14 cellular contexts compared by ENCODE assay signal in the genomic region with DNA sequence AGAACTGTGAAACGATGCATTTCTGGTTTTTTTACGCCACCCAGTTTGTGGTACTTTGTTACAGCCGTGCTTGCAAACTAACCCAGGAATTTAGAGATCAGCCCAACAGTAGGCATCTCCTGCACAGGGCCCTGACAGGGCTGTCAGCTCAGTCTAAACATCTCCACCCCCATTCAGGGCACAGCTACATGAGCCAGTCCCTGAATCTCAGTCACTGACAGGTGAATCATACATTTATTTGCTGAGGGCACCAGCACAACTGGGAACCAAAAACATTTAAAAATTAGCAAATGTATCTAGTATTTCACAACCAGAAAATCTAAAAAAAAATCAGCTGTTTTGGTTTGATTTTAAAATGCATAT. TPM values are rescaled to one million over a fixed set of nuclear protein-coding genes. Genes with fewer than 3 reads are reported as not detected.
DNase-seq lines count a peak whose midpoint lies in the region; ATAC-seq, FAIRE-seq and TF ChIP-seq lines count a peak whose summit lies in the region.
"Had no signal": no experiment of that assay in that cellular context is flagged by ENCODE, and none has a peak within 500 bp of the region (broad histone marks: within the 10 kb centered on the region; RNA-seq: fewer than 3 reads in every experiment).

No MANE protein-coding gene starts in this region.

- no peak overlapping the region for H2AK5ac ChIP-seq in H1 (ENCODE audit: low read depth, low read length)
- H2AK5ac ChIP-seq in mesendoderm (ENCODE audit: low read length): no peak overlapping the region

- TF ChIP-seq POLR2A in H1 (IDR thresholded peaks at IDR 0.05; ENCODE audit: control extremely low read depth in 1 of 2, low read depth in 2 of 2, low read length in 2 of 2): no peak

- H3K56ac ChIP-seq in H1 (replicated peaks; ENCODE audit: insufficient read length, low read depth, low read length) (no peak overlapping the region), mesendoderm (ENCODE audit: low read length) (no peak overlapping the region)

- H3K23me2 ChIP-seq in H1 (ENCODE audit: low read depth, low read length): no peaks in the 10 kb centered on the region

- H3K4me1 Mint-ChIP-seq in stimulated activated naive CD8-positive, alpha-beta T cell treated with anti-CD3 and anti-CD28 coated beads, Interleukin-15, amount 100 ng/mL, for 72 hours: no peaks in the 10 kb centered on the region
- H3K4me1 Mint-ChIP-seq: activated naive CD4-positive, alpha-beta T cell treated with anti-CD3 and anti-CD28 coated beads, Interleukin-2, amount 10 ng/mL, durations not matched to agents 7 days and 5 days had no signal

- H3K4me2 ChIP-seq in H1 (ENCODE audit: insufficient read depth in 1 of 2, low read depth in 2 of 2, low read length in 2 of 2) (peak overlapping the region; percentile 12 to 26; a peak in 2 of 4 replicates), mesendoderm (ENCODE audit: low read length) (no peak overlapping the region)

- TF ChIP-seq RAD21 in H1 (IDR thresholded peaks at IDR 0.05 in 1 of 2, conservative IDR thresholded peaks at IDR 0.05 in 1 of 2; ENCODE audit: low read depth in 2 of 2, low read length in 2 of 2): no peak

- 62% methylated on average over 3 of the region's 3 CpGs; no CpG with 5 or more reads in 1 of the 2 experiments for WGBS in H1 (ENCODE audit: extremely low coverage in 1 of 2, insufficient coverage in 1 of 2, insufficient read length in 1 of 2, insufficient replicate concordance in 2 of 2, low coverage in 1 of 2, low lambda C conversion rate in 2 of 2, missing lambda C conversion rate in 1 of 2), 2 experiments
- no CpG with 5 or more reads among the region's 3 CpGs for WGBS in mesendoderm (ENCODE audit: extremely low coverage, insufficient coverage, low lambda C conversion rate)

- H3K18ac ChIP-seq in H1 (ENCODE audit: extremely low read depth, low read length) (no peak overlapping the region), mesendoderm (ENCODE audit: low read length) (peak overlapping the region; percentile 16)

- H2BK12ac ChIP-seq in H1 (ENCODE audit: low read depth, low read length): 0 out of 2 replicates have a peak overlapping the region, but pooled peaks have one; percentile 75

- H3K23ac ChIP-seq in H1 (ENCODE audit: insufficient read length): no peak overlapping the region
- H3K23ac ChIP-seq in mesendoderm (ENCODE audit: low read length): no peak overlapping the region

- no peak overlapping the region for H2BK120ac ChIP-seq in H1 (replicated peaks; ENCODE audit: low read depth, low read length)
- no peak overlapping the region for H2BK120ac ChIP-seq in mesendoderm (ENCODE audit: low read depth, low read length)

- H3K4me3 ChIP-seq in H1 (ENCODE audit: extremely low read depth in 1 of 4, insufficient read depth in 2 of 4, low read depth in 3 of 4, low read length in 4 of 4) (no peak overlapping the region), mesendoderm (ENCODE audit: low read length) (no peak overlapping the region)

- H4K5ac ChIP-seq in H1 (ENCODE audit: insufficient read length, low read depth, low read length): no peak overlapping the region
- H4K5ac ChIP-seq in mesendoderm (ENCODE audit: low read length): no peak overlapping the region

- no peak overlapping the region for H4K8ac ChIP-seq in H1 (ENCODE audit: extremely low read depth, insufficient read depth, low read length)
- H4K8ac ChIP-seq in mesendoderm (ENCODE audit: low read depth, low read length): no peak overlapping the region

- TF ChIP-seq CTCF in H1 (IDR thresholded peaks at IDR 0.05; ENCODE audit: control extremely low read depth in 1 of 3, insufficient read depth in 1 of 3, low read depth in 1 of 3, low read length in 3 of 3): no peak

- H2BK15ac ChIP-seq in H1 (ENCODE audit: low read length) (no peak overlapping the region), mesendoderm (replicated peaks; ENCODE audit: low read depth) (no peak overlapping the region)

- FAIRE-seq in H1 (lab: Jason Lieb, UNC): no peak
- FAIRE-seq: keratinocyte had no signal

- H3K36me3 ChIP-seq in H1 (ENCODE audit: control insufficient read depth in 2 of 4, insufficient read depth in 4 of 4, low read length in 3 of 4) (no peaks in the 10 kb centered on the region), mesendoderm (ENCODE audit: control insufficient read depth, insufficient read depth, low read length) (no peaks in the 10 kb centered on the region)

- H3K4ac ChIP-seq in H1 (replicated peaks; ENCODE audit: insufficient read length, low read depth, low read length) (no peak overlapping the region), mesendoderm (ENCODE audit: low read depth, low read length) (no peak overlapping the region)

- peaks cover 0 to 1% of the 10 kb centered on the region in 2 donors for H3K9me3 Mint-ChIP-seq in stimulated activated naive CD8-positive, alpha-beta T cell treated with anti-CD3 and anti-CD28 coated beads, Interleukin-15, amount 100 ng/mL, for 72 hours

- no peak overlapping the region for H3K27ac Mint-ChIP-seq in stimulated activated naive CD8-positive, alpha-beta T cell treated with anti-CD3 and anti-CD28 coated beads, Interleukin-15, amount 100 ng/mL, for 72 hours
- H3K27ac Mint-ChIP-seq: activated naive CD4-positive, alpha-beta T cell treated with anti-CD3 and anti-CD28 coated beads, Interleukin-2, amount 10 ng/mL, durations not matched to agents 7 days and 5 days had no signal

- H3K27me3 ChIP-seq in H1 (replicated peaks in 1 of 4; ENCODE audit: control insufficient read depth in 3 of 4, extremely low read depth in 1 of 4, insufficient read depth in 3 of 4, low read length in 3 of 4) (no peaks in the 10 kb centered on the region), mesendoderm (ENCODE audit: insufficient read depth, low read length, poor library complexity) (no peaks in the 10 kb centered on the region)

- H2BK5ac ChIP-seq in H1 (ENCODE audit: low read depth, low read length) (peak overlapping the region; percentile 80), mesendoderm (ENCODE audit: low read length) (no peak overlapping the region)

- no peak overlapping the region for H3K14ac ChIP-seq in H1 (ENCODE audit: insufficient read length)

- no peak for ATAC-seq in stimulated activated naive CD8-positive, alpha-beta T cell treated with anti-CD3 and anti-CD28 coated beads, Interleukin-15, amount 100 ng/mL, for 72 hours
- ATAC-seq: stimulated activated naive CD8-positive, alpha-beta T cell treated with anti-CD3 and anti-CD28 coated beads, Interleukin-15, Interleukin-2, amounts not matched to agents 100 U/mL and 50 U/mL, for 24 hours had no signal

- CTCF ChIA-PET in H1 (lab: Charles Lee; ENCODE audit: partially characterized antibody): interaction anchor here (0.5 to 2.5 kb wide), 10 partner anchors 8 to 678 kb away, joined by 3 to 18 read pairs (median 6); no protein-coding TSS in a partner anchor

- no peak for TF ChIP-seq EP300 in H1 (IDR thresholded peaks at IDR 0.05; ENCODE audit: borderline replicate concordance in 1 of 2, low read depth in 2 of 2, low read length in 2 of 2)

- POLR2A ChIA-PET in H1 (lab: Charles Lee; ENCODE audit: partially characterized antibody): interaction anchor here (3.9 kb wide), 1 partner anchor 17 kb away, joined by 18 read pairs; no protein-coding TSS in a partner anchor

- H4K20me1 ChIP-seq in H1 (replicated peaks in 1 of 2; ENCODE audit: control insufficient read depth in 1 of 2, insufficient read depth in 2 of 2, low read length in 2 of 2): no peaks in the 10 kb centered on the region

- peak overlapping the region; percentile 52 for H4K91ac ChIP-seq in H1 (replicated peaks; ENCODE audit: insufficient read length, low read length)

- H3K9ac ChIP-seq in H1 (replicated peaks in 1 of 4; ENCODE audit: extremely low read depth in 1 of 4, low read depth in 3 of 4, low read length in 3 of 4) (no peak overlapping the region), mesendoderm (ENCODE audit: low read length) (no peak overlapping the region)

- H3K9me3 ChIP-seq in H1 (ENCODE audit: insufficient read depth in 2 of 2, low read depth in 1 of 2, low read length in 1 of 2): no peaks in the 10 kb centered on the region

- no peaks in the 10 kb centered on the region for H3K27me3 Mint-ChIP-seq in stimulated activated naive CD8-positive, alpha-beta T cell treated with anti-CD3 and anti-CD28 coated beads, Interleukin-15, amount 100 ng/mL, for 72 hours

- H2BK20ac ChIP-seq in H1 (ENCODE audit: low read length): peak overlapping the region; percentile 36; the same call in 1 of the 2 replicates

- H2AFZ ChIP-seq in H1 (ENCODE audit: low read length): no peak overlapping the region

- H3K4me3 Mint-ChIP-seq in stimulated activated naive CD8-positive, alpha-beta T cell treated with anti-CD3 and anti-CD28 coated beads, Interleukin-15, amount 100 ng/mL, for 72 hours: no peak overlapping the region
- H3K4me3 Mint-ChIP-seq: activated naive CD4-positive, alpha-beta T cell treated with anti-CD3 and anti-CD28 coated beads, Interleukin-2, amount 10 ng/mL, durations not matched to agents 7 days and 5 days had no signal

- H3K79me1 ChIP-seq in H1 (ENCODE audit: low read depth, low read length): no peaks in the 10 kb centered on the region
- H3K79me1 ChIP-seq in mesendoderm (ENCODE audit: low read length): no peaks in the 10 kb centered on the region

- no peaks in the 10 kb centered on the region for H3K79me2 ChIP-seq in H1 (ENCODE audit: control insufficient read depth in 1 of 2, insufficient read depth in 2 of 2, low read length in 2 of 2)
- H3K79me2 ChIP-seq in mesendoderm (ENCODE audit: control insufficient read depth, insufficient read depth, low read length): no peaks in the 10 kb centered on the region

- H3K4me1 ChIP-seq in H1 (replicated peaks in 1 of 4; ENCODE audit: control insufficient read depth in 3 of 4, insufficient read depth in 4 of 4, low read length in 3 of 4) (peaks cover 5 to 9% (median 7%) of the 10 kb centered on the region in 4 experiments; a peak in 5 of 7 replicates), mesendoderm (ENCODE audit: control insufficient read depth, low read depth, low read length) (no peaks in the 10 kb centered on the region)

- peak; percentile 26 for DNase-seq in DMS53 (lab: John Stamatoyannopoulos, UW)
- DNase-seq in DMS53 treated with DMSO at 0.1 percent for 48 hours (lab: John Stamatoyannopoulos, UW; ENCODE audit: unreplicated experiment): no peak
- no peak for DNase-seq in H1 (ENCODE audit: low read depth in 1 of 2, low spot score in 2 of 2)
- peak; percentile 25 for DNase-seq in mesendoderm
- no peak for DNase-seq in activated naive CD4-positive, alpha-beta T cell treated with Interleukin-2 at 50 U/mL for 16 hours
- no peak for DNase-seq in stimulated activated naive CD8-positive, alpha-beta T cell treated with anti-CD3 and anti-CD28 coated beads, Interleukin-15, amount 100 ng/mL, for 72 hours
- DNase-seq in NCI-H446 (lab: John Stamatoyannopoulos, UW): no peak
- DNase-seq in cerebellar nuclear complex (lab: John Stamatoyannopoulos, UW): no peak
- DNase-seq: activated CD8-positive, alpha-beta memory T cell treated with anti-CD3 and anti-CD28 coated beads for 24 hours; activated naive CD4-positive, alpha-beta T cell treated with anti-CD3 and anti-CD28 coated beads, Interleukin-2, amount 10 ng/mL, durations not matched to agents 7 days and 5 days; stimulated activated CD4-positive, alpha-beta T cell treated with anti-CD3 and anti-CD28 coated beads, Interleukin-4, amount 100 ng/mL, for 24 hours; stimulated activated naive CD8-positive, alpha-beta T cell treated with anti-CD3 and anti-CD28 coated beads, Interleukin-15, Interleukin-2, amounts not matched to agents 100 U/mL and 50 U/mL, for 24 hours had no signal

- H3K27ac ChIP-seq in H1 (ENCODE audit: low read depth, low read length) (0 out of 2 replicates have a peak overlapping the region, but pooled peaks have one; percentile 35), mesendoderm (ENCODE audit: low read depth, low read length) (peak overlapping the region; percentile 33)
- H3K27ac ChIP-seq: 22Rv1 had no signal

RNA-seq across cellular contexts. Expression of gene PRDX6, which starts 30.7 kb away (rescaled TPM):
- total RNA-seq in H1 (2021; fragmentation: NEBNext Ultra II Directional; extraction: Animal tissue kit (Norgen Biotek cat#: 25700)): 657 and 677 TPM in 2 replicates
- 219 and 348 TPM in 2 replicates for polyA plus RNA-seq in H1 (2011; rRNA removed)
- polyA plus RNA-seq in H1 (2011; cell fraction: cytosol; rRNA removed): 345 TPM
- polyA plus RNA-seq in H1 (2011; cell fraction: nucleus; rRNA removed): 273 TPM
- polyA plus RNA-seq in H1 (2012, experiment 1 of 2): 544 to 609 TPM (median 590 TPM) in 4 replicates
- polyA plus RNA-seq in H1 (2012, experiment 2 of 2): 449 TPM
- 343 TPM for polyA plus RNA-seq in H1 (2013, experiment 1 of 2)
- polyA plus RNA-seq in H1 (2013, experiment 2 of 2): 345 TPM
- 589 and 621 TPM in 2 replicates for polyA minus RNA-seq in H1 (2011; rRNA and poly(A)+ RNA removed)
- polyA minus RNA-seq in H1 (2011; cell fraction: cytosol; rRNA and poly(A)+ RNA removed): 606 TPM
- 293 TPM for polyA minus RNA-seq in H1 (2011; cell fraction: nucleus; rRNA and poly(A)+ RNA removed)
- polyA plus RNA-seq in mesendoderm (2013, experiment 1 of 2): 282 TPM
- 283 TPM for polyA plus RNA-seq in mesendoderm (2013, experiment 2 of 2)

Comparison
In these comparisons a context has a peak if more than half of its experiments do, and no peak if none do; other contexts are left out.
1. DNase-seq: peak in DMS53 (single experiment) and mesendoderm (single experiment); none in DMS53 treated with DMSO at 0.1 percent for 48 hours (single experiment), H1 (0 of 2), activated naive CD4-positive, alpha-beta T cell treated with Interleukin-2 at 50 U/mL for 16 hours (single experiment), stimulated activated naive CD8-positive, alpha-beta T cell treated with anti-CD3 and anti-CD28 coated beads, Interleukin-15, amount 100 ng/mL, for 72 hours (0 of 2), NCI-H446 (0 of 2) and cerebellar nuclear complex (0 of 2).